In genomic region chr19:53657778-53658177, GRCh38 we compare ENCODE assay signal across 1 cellular context.
A peak's percentile ranks its signal among the peaks of the same experiment; 100 is the strongest.
TF ChIP-seq lines count a peak whose summit lies in the region.

No MANE protein-coding gene starts in this region.

TF ChIP-seq in HepG2, 621 proteins besides CTCF, POLR2A, EP300 and RAD21 (continued from another document):
- TF ChIP-seq ZBTB37 (CRISPR knock-in tag; IDR thresholded peaks at IDR 0.05) = peak; percentile 9; the same call in 1 of the 2 replicates
- TF ChIP-seq ATF5 (CRISPR knock-in tag; IDR thresholded peaks at IDR 0.05; ENCODE audit: low read depth) = no peak
- TF ChIP-seq AHDC1 (CRISPR knock-in tag; IDR thresholded peaks at IDR 0.05; ENCODE audit: borderline replicate concordance) = 0 out of 2 replicates have a peak, but pooled peaks have one; percentile 6
